15 cellular contexts compared by ENCODE assay signal in the genomic region with DNA sequence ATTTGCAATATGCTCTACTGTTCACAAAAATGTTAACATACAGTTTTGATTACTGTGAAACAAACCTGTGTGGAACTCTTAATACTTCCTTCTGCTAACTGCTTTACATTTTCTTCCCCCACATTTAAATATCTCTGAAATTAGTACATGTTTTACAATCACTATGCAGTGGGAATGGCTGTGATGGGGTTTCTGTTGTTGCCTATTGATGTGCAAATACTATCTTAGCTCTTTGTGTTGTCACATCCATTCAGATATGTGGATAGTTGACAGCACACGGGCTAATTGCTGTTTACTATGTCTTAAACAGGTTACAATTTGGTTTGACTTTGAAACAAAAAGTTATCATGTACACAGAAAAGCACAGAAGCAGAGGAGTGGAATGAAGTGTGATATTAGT.
A peak's percentile ranks its signal among the peaks of the same experiment; 100 is the strongest.
DNase-seq lines count a peak whose midpoint lies in the region; ATAC-seq, FAIRE-seq and TF ChIP-seq lines count a peak whose summit lies in the region.
"Had no signal": no experiment of that assay in that cellular context is flagged by ENCODE, and none has a peak within 500 bp of the region (broad histone marks: within the 10 kb centered on the region; RNA-seq: fewer than 3 reads in every experiment).

No MANE protein-coding gene starts in this region.

- H2AFZ ChIP-seq in astrocyte (ENCODE audit: low read depth, low read length) = no peak overlapping the region

- no peak overlapping the region for H3K27ac Mint-ChIP-seq in astrocyte (ENCODE audit: unreplicated experiment)
- H3K27ac Mint-ChIP-seq: CD4-positive, alpha-beta memory T cell had no signal

- H3K27me3 ChIP-seq in HAP-1 (ENCODE audit: low read depth) (no peaks in the 10 kb centered on the region), astrocyte (ENCODE audit: insufficient read depth, low read length) (no peaks in the 10 kb centered on the region), uterus (no peaks in the 10 kb centered on the region)

- peaks cover 2% of the 10 kb centered on the region for H3K9me3 Mint-ChIP-seq in astrocyte (ENCODE audit: unreplicated experiment)

- ATAC-seq in HG03095 (IDR thresholded peaks at IDR 0.05; ENCODE audit: unreplicated experiment) = no peak

- no peaks in the 10 kb centered on the region for H3K36me3 Mint-ChIP-seq in astrocyte (ENCODE audit: low read depth, unreplicated experiment)
- H3K36me3 Mint-ChIP-seq: CD4-positive, alpha-beta memory T cell had no signal

- H3K9ac ChIP-seq in astrocyte (ENCODE audit: low read length) = no peak overlapping the region

- H3K4me2 ChIP-seq in astrocyte (ENCODE audit: low read length) = no peak overlapping the region

- FAIRE-seq in astrocyte (lab: Jason Lieb, UNC) (peak; percentile 17), islet of Langerhans (lab: Jason Lieb, UNC) (peak; percentile 49)
- FAIRE-seq: GM12891 had no signal

- TF ChIP-seq CTCF in astrocyte (IDR thresholded peaks at IDR 0.05; ENCODE audit: insufficient read depth, low read depth, low read length) (no peak), uterus (IDR thresholded peaks at IDR 0.05) (no peak)

- peaks cover 9% of the 10 kb centered on the region for H3K4me1 ChIP-seq in HAP-1
- no peaks in the 10 kb centered on the region for H3K4me1 ChIP-seq in astrocyte (ENCODE audit: insufficient read depth, low read length)
- no peaks in the 10 kb centered on the region for H3K4me1 ChIP-seq in uterus

- no peak for TF ChIP-seq POLR2A in uterus (IDR thresholded peaks at IDR 0.05)

- H3K4me1 Mint-ChIP-seq in astrocyte (ENCODE audit: low read depth, unreplicated experiment) = peaks cover 5% of the 10 kb centered on the region
- H3K4me1 Mint-ChIP-seq: CD4-positive, alpha-beta memory T cell had no signal

- H3K9me3 ChIP-seq in HAP-1 (no peaks in the 10 kb centered on the region), astrocyte (ENCODE audit: insufficient read depth, low read depth, low read length) (no peaks in the 10 kb centered on the region), uterus (no peaks in the 10 kb centered on the region)

- H3K4me3 Mint-ChIP-seq in astrocyte (ENCODE audit: unreplicated experiment) = no peak overlapping the region
- H3K4me3 Mint-ChIP-seq: CD4-positive, alpha-beta memory T cell had no signal

- H3K36me3 ChIP-seq in HAP-1 (replicated peaks) (no peaks in the 10 kb centered on the region), astrocyte (ENCODE audit: insufficient read depth, low read length) (no peaks in the 10 kb centered on the region), uterus (no peaks in the 10 kb centered on the region)

- H3K27ac ChIP-seq in astrocyte (ENCODE audit: low read depth, low read length) = no peak overlapping the region
- no peak overlapping the region for H3K27ac ChIP-seq in uterus

- no peaks in the 10 kb centered on the region for H3K27me3 Mint-ChIP-seq in astrocyte (ENCODE audit: low read depth, unreplicated experiment)
- H3K27me3 Mint-ChIP-seq: CD4-positive, alpha-beta memory T cell had no signal

- H3K79me2 ChIP-seq in astrocyte (ENCODE audit: insufficient read depth, low read length) = no peaks in the 10 kb centered on the region

- in situ Hi-C loops in HAP-1 (cut with MboI; ENCODE audit: low sequenced_read_pairs) = no loop called here

- H3K4me3 ChIP-seq in HAP-1 (no peak overlapping the region), astrocyte (ENCODE audit: insufficient read depth, low read depth, low read length) (no peak overlapping the region), uterus (no peak overlapping the region)

- DNase-seq in HAP-1 (ENCODE audit: low spot score in 2 of 2) (peak; percentile 27 to 56), astrocyte (ENCODE audit: low read depth) (no peak), uterus (no peak), activated gamma-delta T cell (lab: John Stamatoyannopoulos, UW) (no peak)
- DNase-seq: C1 segment of cervical spinal cord; Calu3; CD4-positive, alpha-beta memory T cell; COR-L47; DMS53; DMS79 treated with DMSO at 0.1 percent for 48 hours; GF-D8; HCEC 1CT had no signal

- intact Hi-C loops in uterus (cut with DNase I; ENCODE audit: low total_unique reads) = no loop called here

- H4K20me1 ChIP-seq in astrocyte (ENCODE audit: insufficient read depth, low read length) = no peaks in the 10 kb centered on the region

Comparison
In these comparisons a context has a peak if more than half of its experiments do, and no peak if none do; other contexts are left out.
1. DNase-seq: peak in HAP-1 (2 of 2); none in astrocyte (single experiment), uterus (0 of 2) and activated gamma-delta T cell (single experiment).